30 cellular contexts compared by ENCODE assay signal in the genomic region with DNA sequence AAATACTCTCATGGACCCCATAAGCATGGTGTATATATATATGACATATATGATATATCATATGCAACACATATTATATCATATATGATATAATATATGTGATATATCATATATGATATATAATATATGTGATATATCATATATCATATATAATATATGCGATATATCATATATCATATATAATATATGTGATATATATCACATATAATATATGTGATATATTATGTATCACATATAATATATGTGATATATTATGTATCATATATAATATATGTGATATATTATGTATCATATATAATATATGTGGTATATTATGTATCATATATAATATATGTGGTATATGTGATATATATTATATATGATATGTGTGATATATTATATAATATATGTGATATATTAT.
"Had no signal": no experiment of that assay in that cellular context is flagged by ENCODE, and none has a peak within 500 bp of the region (broad histone marks: within the 10 kb centered on the region; RNA-seq: fewer than 3 reads in every experiment).

No MANE protein-coding gene starts in this region.

- H3K4me3 ChIP-seq: ascending aorta, breast epithelium, cardiac muscle cell, coronary artery, dorsolateral prefrontal cortex, esophagus muscularis mucosa, gastroesophageal sphincter had no signal

- H3K4me1 ChIP-seq: ascending aorta, breast epithelium, esophagus muscularis mucosa, foreskin keratinocyte, gastroesophageal sphincter had no signal

- H3K36me3 ChIP-seq: ascending aorta, breast epithelium, cardiac muscle cell, esophagus muscularis mucosa, gastroesophageal sphincter had no signal

- DNase-seq: activated CD4-positive, alpha-beta memory T cell treated with anti-CD3 and anti-CD28 coated beads, Interleukin-2, amount 10 ng/mL, durations not matched to agents 7 days and 5 days; activated CD4-positive, alpha-beta T cell treated with anti-CD3 and anti-CD28 coated beads for 1 hour; activated CD4-positive, alpha-beta T cell treated with anti-CD3 and anti-CD28 coated beads for 4 hours; activated CD4-positive, alpha-beta T cell treated with anti-CD3 and anti-CD28 coated beads, Interleukin-2, amount 10 ng/mL, durations not matched to agents 7 days and 5 days; activated CD4-positive, alpha-beta T cell treated with anti-CD3 and anti-CD28 coated beads, Interleukin-2, amount 50 U/mL, for 4 hours; activated CD8-positive, alpha-beta memory T cell treated with anti-CD3 and anti-CD28 coated beads, Interleukin-2, amount 50 U/mL, for 48 hours; activated gamma-delta T cell; activated naive CD4-positive, alpha-beta T cell; activated naive CD4-positive, alpha-beta T cell treated with anti-CD3 and anti-CD28 coated beads, Interleukin-2, amount 10 ng/mL, durations not matched to agents 7 days and 5 days; activated naive CD8-positive, alpha-beta T cell treated with anti-CD3 and anti-CD28 coated beads, Interleukin-2, amount 10 ng/mL, durations not matched to agents 7 days and 5 days; activated T-cell treated with anti-CD3 and anti-CD28 coated beads for 4 hours; activated T-cell treated with anti-CD3 and anti-CD28 coated beads, Interleukin-2, amount 50 U/mL, for 24 hours; activated T-cell treated with anti-CD3 and anti-CD28 coated beads, Interleukin-2, amount 50 U/mL, for 72 hours; central memory CD4-positive, alpha-beta T cell; cerebellar nuclear complex; dorsolateral prefrontal cortex; effector memory CD4-positive, alpha-beta T cell; endodermal cell; erythroblast; foreskin keratinocyte; T-helper 2 cell had no signal

- H3K27ac ChIP-seq: ascending aorta, breast epithelium, cardiac muscle cell, coronary artery, esophagus muscularis mucosa, foreskin keratinocyte, gastroesophageal sphincter, VCaP had no signal

- H3K27me3 ChIP-seq: ascending aorta, breast epithelium, cardiac muscle cell, dorsolateral prefrontal cortex, esophagus muscularis mucosa, gastroesophageal sphincter had no signal

- ATAC-seq: activated naive CD4-positive, alpha-beta T cell treated with anti-CD3 and anti-CD28 coated beads, Interleukin-2, amount 50 U/mL, for 72 hours; activated T-cell treated with anti-CD3 and anti-CD28 coated beads, Interleukin-2, amount 50 U/mL, for 72 hours; foreskin keratinocyte; gastroesophageal sphincter; WTC11 had no signal
